In the genomic region with DNA sequence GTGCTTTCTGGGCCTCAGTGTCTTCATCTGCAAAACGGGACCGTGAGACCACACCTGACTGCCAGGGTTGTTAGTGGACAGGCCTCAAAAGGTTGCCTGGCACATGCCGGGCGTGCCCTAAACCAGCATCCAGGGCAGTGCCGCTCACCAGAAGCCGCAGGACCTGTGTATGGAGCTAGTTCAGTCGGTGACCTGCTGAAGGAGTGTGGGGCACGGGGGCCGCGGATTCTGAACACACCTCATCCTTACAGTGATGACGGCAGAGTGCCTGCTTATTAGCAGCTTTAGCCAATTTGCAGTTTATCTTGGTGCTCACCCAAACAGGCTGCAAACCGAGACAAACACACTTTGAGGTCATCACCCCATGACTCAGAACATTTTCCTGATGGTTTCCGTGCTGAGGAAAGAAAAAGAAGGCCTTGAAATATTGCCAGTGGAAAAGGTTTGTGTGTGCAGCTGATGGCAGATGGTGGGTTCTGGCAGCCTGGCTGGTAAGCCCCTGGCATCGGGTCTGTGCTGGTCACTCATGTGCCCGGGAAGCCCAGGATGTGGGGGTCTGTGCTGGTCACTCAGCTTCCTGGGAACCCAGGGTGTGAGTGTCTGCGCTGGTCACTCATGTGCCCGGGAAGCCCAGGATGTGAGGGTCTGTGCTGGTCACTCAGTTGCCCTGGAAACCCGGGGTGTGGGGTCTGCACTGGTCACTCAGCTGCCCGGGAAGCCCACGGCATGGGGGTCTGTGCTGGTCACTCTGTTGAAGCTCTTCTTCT, we compare ENCODE assay signal across 12 cellular contexts.
DNase-seq lines count a peak whose midpoint lies in the region; ATAC-seq, FAIRE-seq and TF ChIP-seq lines count a peak whose summit lies in the region.
"Had no signal": no experiment of that assay in that cellular context is flagged by ENCODE, and none has a peak within 500 bp of the region (broad histone marks: within the 10 kb centered on the region; RNA-seq: fewer than 3 reads in every experiment).

No MANE protein-coding gene starts in this region.

- intact Hi-C loops in PC-3 (cut with micrococcal nuclease) (no loop called here), pancreas (cut with DNase I) (no loop called here)

- H4K20me1 ChIP-seq in PC-3 (ENCODE audit: low read length), result no peaks in the 10 kb centered on the region

- H3K79me2 ChIP-seq in PC-3 (ENCODE audit: low read length), result no peaks in the 10 kb centered on the region

- CTCF ChIA-PET in PC-3 (lab: Charles Lee), result no interaction called here

- H3K4me3 ChIP-seq in PC-3 (ENCODE audit: low read length) (no peak overlapping the region), gastroesophageal sphincter (no peak overlapping the region), pancreas (no peak overlapping the region)
- H3K4me3 ChIP-seq: esophagus muscularis mucosa had no signal

- BruUV-seq in PC-3 (replicated peaks; lab: Mats Ljungman, UMichigan), result no TSS peak

- H3K27me3 ChIP-seq in PC-3 (ENCODE audit: low read length) (no peaks in the 10 kb centered on the region), gastroesophageal sphincter (no peaks in the 10 kb centered on the region), pancreas (no peaks in the 10 kb centered on the region)

- WGBS in gastroesophageal sphincter (ENCODE audit: low coverage in 1 of 2), 2 donors, result 0 to 40% methylated on average over 1 to 3 of the region's 20 CpGs
- WGBS in pancreas, 2 donors, result 54 to 58% methylated on average over 20 of the region's 20 CpGs

- no peak overlapping the region for H2AFZ ChIP-seq in PC-3 (ENCODE audit: low read length)

- peak; percentile 72 for DNase-seq in Daoy (ENCODE audit: low read depth)
- DNase-seq in PC-3, result peak; percentile 48
- DNase-seq in pancreas, result peak in 5 of 6 donors; percentile 70 to 84 (median 78)
- no peak for DNase-seq in GM20000 (ENCODE audit: low spot score)
- DNase-seq in stimulated activated CD4-positive, alpha-beta T cell treated with anti-CD3 and anti-CD28 coated beads, Interleukin-4, amount 100 ng/mL, for 1 hour, result no peak
- DNase-seq: activated naive CD8-positive, alpha-beta T cell treated with anti-CD3 and anti-CD28 coated beads for 36 hours; NCI-H1417 had no signal

- H3K4me2 ChIP-seq in PC-3 (ENCODE audit: low read length), result no peak overlapping the region

- H3K9ac ChIP-seq in PC-3 (ENCODE audit: low read length), result no peak overlapping the region

- no peaks in the 10 kb centered on the region for H3K9me3 ChIP-seq in PC-3 (ENCODE audit: low read length)
- no peaks in the 10 kb centered on the region for H3K9me3 ChIP-seq in gastroesophageal sphincter
- H3K9me3 ChIP-seq in pancreas, result no peaks in the 10 kb centered on the region
- H3K9me3 ChIP-seq: esophagus muscularis mucosa had no signal

- POLR2A ChIA-PET in PC-3 (lab: Charles Lee; ENCODE audit: unreplicated experiment), result no interaction called here

- TF ChIP-seq CTCF in PC-3 (conservative IDR thresholded peaks at IDR 0.05; ENCODE audit: low read depth, low read length) (no peak), gastroesophageal sphincter (IDR thresholded peaks at IDR 0.05) (no peak), pancreas (IDR thresholded peaks at IDR 0.05) (no peak), GM20000 (IDR thresholded peaks at IDR 0.05; ENCODE audit: extremely low read depth, missing control alignments) (no peak)

- no peak for FAIRE-seq in pancreas (lab: Jason Lieb, UNC)
- FAIRE-seq: H54 had no signal

- no peak overlapping the region for H3K27ac ChIP-seq in PC-3 (ENCODE audit: low read length)
- peak overlapping the region in 2 of 4 donors; percentile 11 to 20 for H3K27ac ChIP-seq in gastroesophageal sphincter
- peak overlapping the region in 2 of 4 donors; percentile 27 to 62 for H3K27ac ChIP-seq in pancreas
- H3K27ac ChIP-seq: esophagus muscularis mucosa had no signal

- 0 out of 2 replicates have a peak, but pooled peaks cover 5% of the 10 kb centered on the region for H3K4me1 ChIP-seq in PC-3 (ENCODE audit: insufficient read depth, low read length)
- peaks cover 0 to 30% (median 10%) of the 10 kb centered on the region in 3 donors for H3K4me1 ChIP-seq in gastroesophageal sphincter
- peaks cover 6 to 15% (median 13%) of the 10 kb centered on the region in 3 donors for H3K4me1 ChIP-seq in pancreas

- no peak for TF ChIP-seq EP300 in gastroesophageal sphincter (IDR thresholded peaks at IDR 0.05)

- H3K36me3 ChIP-seq in PC-3 (ENCODE audit: low read depth, low read length) (no peaks in the 10 kb centered on the region), gastroesophageal sphincter (no peaks in the 10 kb centered on the region), pancreas (no peaks in the 10 kb centered on the region)
- H3K36me3 ChIP-seq: esophagus muscularis mucosa had no signal

- TF ChIP-seq POLR2A in gastroesophageal sphincter (IDR thresholded peaks at IDR 0.05), result no peak

- ATAC-seq in PC-3 (peak; percentile 53), gastroesophageal sphincter (peak; percentile 74), pancreas (peak; percentile 93 to 96 (median 96)), GM21528 (IDR thresholded peaks at IDR 0.05; ENCODE audit: low FRiP score, unreplicated experiment) (no peak), HG03342 (IDR thresholded peaks at IDR 0.05; ENCODE audit: unreplicated experiment) (no peak)

- no peaks in the 10 kb centered on the region for H3K9me2 ChIP-seq in PC-3 (replicated peaks; ENCODE audit: low read length)

- no peaks in the 10 kb centered on the region for H3F3A ChIP-seq in PC-3 (ENCODE audit: low read length, unreplicated experiment)

Comparison
In these comparisons a context has a peak if more than half of its experiments do, and no peak if none do; other contexts are left out.
1. DNase-seq: peak in Daoy (single experiment), PC-3 (single experiment) and pancreas (5 of 6); none in GM20000 (single experiment) and stimulated activated CD4-positive, alpha-beta T cell treated with anti-CD3 and anti-CD28 coated beads, Interleukin-4, amount 100 ng/mL, for 1 hour (single experiment).
2. ATAC-seq: peak in PC-3 (single experiment), gastroesophageal sphincter (single experiment) and pancreas (4 of 4); none in GM21528 (single experiment) and HG03342 (single experiment).